In the genomic region with DNA sequence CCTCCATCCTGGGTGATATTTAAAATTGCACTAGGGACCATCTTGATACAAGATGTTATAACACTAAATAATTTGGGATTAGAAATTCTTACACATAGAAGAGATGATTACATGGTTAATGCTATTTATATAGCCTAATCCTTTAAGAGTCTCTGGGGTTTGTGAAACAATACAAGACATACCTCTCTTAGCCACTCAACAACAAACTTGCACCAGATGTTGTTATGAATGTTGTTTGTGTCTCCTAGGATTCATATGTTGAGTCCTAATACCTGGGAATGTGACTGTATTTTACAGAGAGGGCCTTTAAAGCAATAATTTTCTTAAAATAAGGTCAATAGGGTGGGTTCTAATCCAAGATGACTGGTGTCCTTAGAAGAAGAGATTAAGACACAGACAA, we compare ENCODE assay signal across 22 cellular contexts.
DNase-seq lines count a peak whose midpoint lies in the region; ATAC-seq and TF ChIP-seq lines count a peak whose summit lies in the region.
"Had no signal": no experiment of that assay in that cellular context is flagged by ENCODE, and none has a peak within 500 bp of the region (broad histone marks: within the 10 kb centered on the region; RNA-seq: fewer than 3 reads in every experiment).

No MANE protein-coding gene starts in this region.

- no peaks in the 10 kb centered on the region; the same call in 1 of the 2 replicates for H3K36me3 Mint-ChIP-seq in HFFc6 (ENCODE audit: low read depth)

- H3K18ac ChIP-seq in trophoblast cell (ENCODE audit: low read length): no peak overlapping the region

- H3K4me2 ChIP-seq in fibroblast of lung (ENCODE audit: extremely low read depth, insufficient read depth, low read length) (no peak overlapping the region), smooth muscle cell (peak overlapping the region; percentile 32), trophoblast cell (ENCODE audit: low read length) (no peak overlapping the region)
- H3K4me2 ChIP-seq: BLaER1 had no signal

- H3K27me3 ChIP-seq in RWPE2 (ENCODE audit: insufficient read depth, poor library complexity, severe bottlenecking): no peaks in the 10 kb centered on the region
- no peaks in the 10 kb centered on the region for H3K27me3 ChIP-seq in fibroblast of lung (ENCODE audit: control insufficient read depth, insufficient read depth, low read length)
- no peaks in the 10 kb centered on the region for H3K27me3 ChIP-seq in smooth muscle cell (ENCODE audit: low read depth)
- no peaks in the 10 kb centered on the region for H3K27me3 ChIP-seq in trophoblast cell (ENCODE audit: insufficient read depth, low read length)
- H3K27me3 ChIP-seq: BLaER1 had no signal

- H4K8ac ChIP-seq in trophoblast cell (ENCODE audit: low read depth, low read length): no peak overlapping the region

- no peaks in the 10 kb centered on the region for H3F3A ChIP-seq in smooth muscle cell (ENCODE audit: low read depth)

- H3K79me1 ChIP-seq in trophoblast cell (ENCODE audit: low read length): no peaks in the 10 kb centered on the region

- H3K4me1 Mint-ChIP-seq in HFFc6 (ENCODE audit: low read depth): peaks cover 72% of the 10 kb centered on the region

- TF ChIP-seq CTCF in HFFc6 (IDR thresholded peaks at IDR 0.05) (no peak), RWPE2 (IDR thresholded peaks at IDR 0.05; ENCODE audit: poor library complexity, severe bottlenecking) (no peak), fibroblast of lung (conservative IDR thresholded peaks at IDR 0.05 in 1 of 2, IDR thresholded peaks at IDR 0.05 in 1 of 2; ENCODE audit: low read depth in 1 of 2, low read length in 2 of 2) (no peak), smooth muscle cell (IDR thresholded peaks at IDR 0.05; ENCODE audit: borderline replicate concordance, insufficient read depth, poor library complexity, severe bottlenecking) (no peak)

- H3K79me2 ChIP-seq in fibroblast of lung (ENCODE audit: control insufficient read depth, insufficient read depth, low read length) (no peaks in the 10 kb centered on the region), smooth muscle cell (ENCODE audit: low read depth) (no peaks in the 10 kb centered on the region), trophoblast cell (ENCODE audit: control insufficient read depth, insufficient read depth, low read length, poor library complexity) (no peaks in the 10 kb centered on the region)

- no peaks in the 10 kb centered on the region for H3K27me3 Mint-ChIP-seq in HFFc6 (ENCODE audit: insufficient read depth)
- H3K27me3 Mint-ChIP-seq: CD4-positive, alpha-beta T cell had no signal

- H2BK5ac ChIP-seq in trophoblast cell (ENCODE audit: low read depth, low read length, poor library complexity): no peak overlapping the region

- DNase-seq in HFFc6 (no peak), RWPE2 (ENCODE audit: low spot score) (no peak), fibroblast of lung (ENCODE audit: low read depth in 2 of 2) (no peak), smooth muscle cell (lab: John Stamatoyannopoulos, UW; ENCODE audit: unreplicated experiment) (no peak), trophoblast cell (no peak), NCI-H446 treated with DMSO at 0.1 percent for 48 hours (lab: John Stamatoyannopoulos, UW) (no peak), UCSD-AML1 (lab: John Stamatoyannopoulos, UW; ENCODE audit: unreplicated experiment) (no peak)
- DNase-seq: CD4-positive, alpha-beta T cell; COR-L47; DND-41; GOT3; Kasumi-1; NCI-H1092 treated with DMSO at 0.1 percent for 48 hours; NCI-H1436 treated with DMSO at 0.1 percent for 48 hours; NCI-H1930; NCI-H2227 treated with DMSO at 0.1 percent for 48 hours; NCI-H510A treated with DMSO at 0.1 percent for 48 hours; OCI-M1 had no signal

- H3K4me3 Mint-ChIP-seq in HFFc6: no peak overlapping the region
- H3K4me3 Mint-ChIP-seq: CD4-positive, alpha-beta T cell had no signal

- H3K36me3 ChIP-seq in RWPE2 (ENCODE audit: low read depth) (no peaks in the 10 kb centered on the region), fibroblast of lung (ENCODE audit: control insufficient read depth, insufficient read depth, low read length) (no peaks in the 10 kb centered on the region), smooth muscle cell (ENCODE audit: low read depth) (no peaks in the 10 kb centered on the region), trophoblast cell (ENCODE audit: control insufficient read depth in 1 of 2, insufficient read depth in 2 of 2, low read length in 2 of 2) (no peaks in the 10 kb centered on the region)
- H3K36me3 ChIP-seq: BLaER1 had no signal

- H3K4me3 ChIP-seq in RWPE2 (ENCODE audit: severe bottlenecking): no peak overlapping the region
- H3K4me3 ChIP-seq in fibroblast of lung (replicated peaks in 1 of 4; ENCODE audit: control extremely low read depth in 1 of 4, insufficient read depth in 1 of 4, low read depth in 3 of 4, low read length in 4 of 4): no peak overlapping the region
- H3K4me3 ChIP-seq in smooth muscle cell: no peak overlapping the region
- no peak overlapping the region for H3K4me3 ChIP-seq in trophoblast cell (ENCODE audit: low read depth, low read length)
- H3K4me3 ChIP-seq: BLaER1, GM12878, SK-N-MC had no signal

- no peak overlapping the region for H3K9ac ChIP-seq in fibroblast of lung (ENCODE audit: insufficient read depth, low read length)
- no peak overlapping the region for H3K9ac ChIP-seq in smooth muscle cell (ENCODE audit: low read depth)
- H3K9ac ChIP-seq in trophoblast cell (ENCODE audit: low read length): no peak overlapping the region
- H3K9ac ChIP-seq: BLaER1 had no signal

- H4K91ac ChIP-seq in trophoblast cell (ENCODE audit: low read depth, low read length): no peak overlapping the region

- H3K27ac Mint-ChIP-seq in HFFc6: peak overlapping the region; percentile 78; the same call in 1 of the 2 replicates
- H3K27ac Mint-ChIP-seq: CD4-positive, alpha-beta T cell had no signal

- H3K4me1 ChIP-seq in RWPE2 (ENCODE audit: insufficient read depth, poor library complexity, severe bottlenecking) (peaks cover 45% of the 10 kb centered on the region), fibroblast of lung (ENCODE audit: control insufficient read depth, extremely low read depth, insufficient read depth, low read length) (peaks cover 20% of the 10 kb centered on the region), smooth muscle cell (ENCODE audit: low read depth) (peaks cover 2% of the 10 kb centered on the region), trophoblast cell (ENCODE audit: control insufficient read depth in 1 of 2, insufficient read depth in 2 of 2, low read length in 2 of 2) (no peaks in the 10 kb centered on the region)
- H3K4me1 ChIP-seq: BLaER1 had no signal

- H3K27ac ChIP-seq in RWPE2 (ENCODE audit: poor library complexity, severe bottlenecking) (peak overlapping the region; percentile 92), fibroblast of lung (ENCODE audit: insufficient read depth, low read length) (peak overlapping the region; percentile 9), smooth muscle cell (ENCODE audit: low read depth) (peak overlapping the region; percentile 86), trophoblast cell (ENCODE audit: low read depth, low read length) (no peak overlapping the region)
- H3K27ac ChIP-seq: BLaER1, SK-N-MC had no signal

- H3K23ac ChIP-seq in trophoblast cell (ENCODE audit: low read length): no peak overlapping the region

- H3K9me3 ChIP-seq in RWPE2 (ENCODE audit: severe bottlenecking): no peaks in the 10 kb centered on the region
- H3K9me3 ChIP-seq in fibroblast of lung (ENCODE audit: control insufficient read depth, insufficient read depth, low read depth, low read length): no peaks in the 10 kb centered on the region
- no peaks in the 10 kb centered on the region for H3K9me3 ChIP-seq in smooth muscle cell (replicated peaks; ENCODE audit: low read depth)
- no peaks in the 10 kb centered on the region for H3K9me3 ChIP-seq in trophoblast cell (ENCODE audit: insufficient read depth, low read depth, low read length)
- H3K9me3 ChIP-seq: BLaER1 had no signal

- H3K9me3 Mint-ChIP-seq in HFFc6: no peaks in the 10 kb centered on the region
- H3K9me3 Mint-ChIP-seq: CD4-positive, alpha-beta T cell had no signal

- H2AK5ac ChIP-seq in trophoblast cell (ENCODE audit: low read length): no peak overlapping the region

- H3K14ac ChIP-seq in trophoblast cell (ENCODE audit: low read length): no peak overlapping the region

- ATAC-seq in RWPE2 (ENCODE audit: low read depth): no peak
- ATAC-seq: GM12878, Right ventricle myocardium inferior had no signal

- H2AFZ ChIP-seq in fibroblast of lung (ENCODE audit: low read length): no peak overlapping the region
- H2AFZ ChIP-seq in smooth muscle cell (ENCODE audit: low read depth): peak overlapping the region; percentile 33
- H2AFZ ChIP-seq in trophoblast cell (ENCODE audit: insufficient read depth, low read length, poor library complexity): no peak overlapping the region

- no peak overlapping the region for H4K12ac ChIP-seq in trophoblast cell (ENCODE audit: low read depth, low read length)

- H4K20me1 ChIP-seq in fibroblast of lung (ENCODE audit: control insufficient read depth, extremely low read depth, insufficient read depth, low read length) (no peaks in the 10 kb centered on the region), smooth muscle cell (ENCODE audit: low read depth) (no peaks in the 10 kb centered on the region)
- H4K20me1 ChIP-seq: BLaER1 had no signal

- no peak overlapping the region for H2BK12ac ChIP-seq in trophoblast cell (ENCODE audit: low read length)

- no peak overlapping the region for H3K4ac ChIP-seq in trophoblast cell (ENCODE audit: low read depth, low read length)

- no peak overlapping the region for H2BK120ac ChIP-seq in trophoblast cell (ENCODE audit: insufficient read depth, low read length, poor library complexity)
